Comparison of ENCODE assay signal across 16 cellular contexts in the genomic region with DNA sequence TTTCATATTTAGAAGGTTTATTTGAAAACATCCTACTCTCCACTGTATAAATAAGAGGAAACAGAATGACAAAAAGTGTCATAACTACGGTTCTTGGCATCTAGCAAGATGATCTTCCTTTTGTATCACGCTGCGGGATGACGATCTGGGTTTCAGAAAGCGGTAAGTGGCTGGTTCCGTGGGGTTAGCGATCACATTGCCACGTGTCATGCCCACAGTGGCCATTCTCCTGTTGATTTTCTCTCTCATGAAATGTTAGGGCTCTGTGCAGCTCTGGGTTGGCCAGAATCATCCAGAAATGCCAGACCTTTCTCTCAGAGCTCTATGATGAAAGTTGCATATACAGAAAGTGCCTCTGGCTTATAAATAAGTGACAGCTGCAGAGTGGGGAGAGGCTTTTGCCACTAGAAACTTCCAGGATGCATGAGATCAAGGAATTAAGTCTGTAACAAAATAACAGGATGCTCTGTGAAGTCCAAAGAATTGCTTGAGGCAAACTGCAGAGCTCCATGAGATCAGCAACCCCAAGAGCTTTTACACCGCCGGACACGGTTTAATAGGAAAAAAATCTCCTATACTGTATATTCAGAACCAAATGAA.
A peak's percentile ranks its signal among the peaks of the same experiment; 100 is the strongest.
DNase-seq lines count a peak whose midpoint lies in the region; ATAC-seq and TF ChIP-seq lines count a peak whose summit lies in the region.
"Had no signal": no experiment of that assay in that cellular context is flagged by ENCODE, and none has a peak within 500 bp of the region (broad histone marks: within the 10 kb centered on the region; RNA-seq: fewer than 3 reads in every experiment).

No MANE protein-coding gene starts in this region.

- H3K9me3 ChIP-seq in right atrium auricular region = no peaks in the 10 kb centered on the region
- no peaks in the 10 kb centered on the region for H3K9me3 ChIP-seq in upper lobe of right lung
- no peaks in the 10 kb centered on the region for H3K9me3 ChIP-seq in CD4-positive, alpha-beta T cell (ENCODE audit: control insufficient read depth, low read length)
- H3K9me3 ChIP-seq: tibial artery had no signal

- ATAC-seq in Right ventricle myocardium inferior = no peak
- no peak for ATAC-seq in upper lobe of right lung
- ATAC-seq in CD4-positive, alpha-beta T cell (ENCODE audit: poor library complexity) = no peak
- ATAC-seq in HG02938 (IDR thresholded peaks at IDR 0.05; ENCODE audit: unreplicated experiment) = no peak
- ATAC-seq: GM12878, GM23338 had no signal

- POLR2A ChIA-PET in CD4-positive, alpha-beta T cell (lab: Charles Lee) = no interaction called here

- H3K27ac Mint-ChIP-seq in nephron = peak overlapping the region; percentile 22 to 83 (median 32)
- no peak overlapping the region for H3K27ac Mint-ChIP-seq in CD4-positive, alpha-beta T cell
- H3K27ac Mint-ChIP-seq: GM23338; T-helper 1 cell treated with Interleukin-12 subunit alpha and Interleukin-12 subunit beta and Interleukin-4 antibody, amounts not matched to agents 30 μg/mL and 1 μg/mL, for 36 hours had no signal

- H3K4me1 ChIP-seq in right atrium auricular region = peaks cover 0 to 96% of the 10 kb centered on the region in 2 donors
- peaks cover 41% of the 10 kb centered on the region for H3K4me1 ChIP-seq in upper lobe of right lung

- H3K27me3 ChIP-seq in right atrium auricular region (no peaks in the 10 kb centered on the region), upper lobe of right lung (no peaks in the 10 kb centered on the region)
- no peaks in the 10 kb centered on the region for H3K27me3 ChIP-seq in CD4-positive, alpha-beta T cell (ENCODE audit: control insufficient read depth, insufficient read depth, low read length)
- H3K27me3 ChIP-seq: tibial artery had no signal

- DNase-seq in right atrium auricular region (ENCODE audit: low spot score) = no peak
- no peak for DNase-seq in Right ventricle myocardium inferior (ENCODE audit: missing footprints)
- no peak for DNase-seq in upper lobe of right lung
- no peak for DNase-seq in DMS53 (lab: John Stamatoyannopoulos, UW)
- DNase-seq in CD4-positive, alpha-beta T cell = no peak
- DNase-seq: amniotic stem cell; effector memory CD4-positive, alpha-beta T cell; tibial artery had no signal

- H3K27ac ChIP-seq in right atrium auricular region (peak overlapping the region; percentile 51 to 76), cingulate gyrus (ENCODE audit: low read depth, low read length) (peak overlapping the region; percentile 81), upper lobe of right lung (peak overlapping the region; percentile 42)
- no peak overlapping the region for H3K27ac ChIP-seq in CD4-positive, alpha-beta T cell (ENCODE audit: low read depth, low read length)
- H3K27ac ChIP-seq: VCaP had no signal

- TF ChIP-seq CTCF in right atrium auricular region (IDR thresholded peaks at IDR 0.05) (no peak), nephron (IDR thresholded peaks at IDR 0.05; ENCODE audit: unreplicated experiment in 3 of 3) (no peak), upper lobe of right lung (IDR thresholded peaks at IDR 0.05) (no peak)
- TF ChIP-seq CTCF in CD4-positive, alpha-beta T cell (IDR thresholded peaks at IDR 0.05) = no peak

- CTCF ChIA-PET in CD4-positive, alpha-beta T cell (lab: Charles Lee) = no interaction called here

- H3K36me3 ChIP-seq in right atrium auricular region (no peaks in the 10 kb centered on the region), upper lobe of right lung (no peaks in the 10 kb centered on the region)
- H3K36me3 ChIP-seq: tibial artery had no signal

- H3K27me3 Mint-ChIP-seq in nephron (ENCODE audit: low read depth) = peaks cover 14% of the 10 kb centered on the region
- H3K27me3 Mint-ChIP-seq in CD4-positive, alpha-beta T cell = peaks cover 10% of the 10 kb centered on the region

- H3K4me1 Mint-ChIP-seq in nephron = peaks cover 59% of the 10 kb centered on the region
- no peaks in the 10 kb centered on the region for H3K4me1 Mint-ChIP-seq in CD4-positive, alpha-beta T cell (ENCODE audit: low read depth)
- H3K4me1 Mint-ChIP-seq: central memory CD8-positive, alpha-beta T cell had no signal

- no peak overlapping the region for H3K4me3 Mint-ChIP-seq in nephron
- H3K4me3 Mint-ChIP-seq in CD4-positive, alpha-beta T cell = no peak overlapping the region
- H3K4me3 Mint-ChIP-seq: central memory CD8-positive, alpha-beta T cell; GM23338; T-helper 1 cell treated with Interleukin-12 subunit alpha and Interleukin-12 subunit beta and Interleukin-4 antibody, amounts not matched to agents 30 μg/mL and 1 μg/mL, for 36 hours had no signal

- H3K4me3 ChIP-seq in right atrium auricular region = no peak overlapping the region
- H3K4me3 ChIP-seq in upper lobe of right lung = no peak overlapping the region
- H3K4me3 ChIP-seq: GM12878, GM23338, tibial artery had no signal

- intact Hi-C loops in Right ventricle myocardium inferior (cut with DNase I) (no loop called here), upper lobe of right lung (cut with DNase I) (no loop called here)
- intact Hi-C loops in CD4-positive, alpha-beta T cell (cut with DNase I, micrococcal nuclease) = no loop called here

- no peaks in the 10 kb centered on the region for H3K9me3 Mint-ChIP-seq in nephron
- no peaks in the 10 kb centered on the region for H3K9me3 Mint-ChIP-seq in CD4-positive, alpha-beta T cell
- H3K9me3 Mint-ChIP-seq: central memory CD8-positive, alpha-beta T cell; GM23338; T-helper 1 cell treated with Interleukin-12 subunit alpha and Interleukin-12 subunit beta and Interleukin-4 antibody, amounts not matched to agents 30 μg/mL and 1 μg/mL, for 36 hours had no signal

- no peaks in the 10 kb centered on the region for H3K36me3 Mint-ChIP-seq in nephron (ENCODE audit: low read depth)
- no peaks in the 10 kb centered on the region for H3K36me3 Mint-ChIP-seq in CD4-positive, alpha-beta T cell (ENCODE audit: low read depth)
